In the genomic region with DNA sequence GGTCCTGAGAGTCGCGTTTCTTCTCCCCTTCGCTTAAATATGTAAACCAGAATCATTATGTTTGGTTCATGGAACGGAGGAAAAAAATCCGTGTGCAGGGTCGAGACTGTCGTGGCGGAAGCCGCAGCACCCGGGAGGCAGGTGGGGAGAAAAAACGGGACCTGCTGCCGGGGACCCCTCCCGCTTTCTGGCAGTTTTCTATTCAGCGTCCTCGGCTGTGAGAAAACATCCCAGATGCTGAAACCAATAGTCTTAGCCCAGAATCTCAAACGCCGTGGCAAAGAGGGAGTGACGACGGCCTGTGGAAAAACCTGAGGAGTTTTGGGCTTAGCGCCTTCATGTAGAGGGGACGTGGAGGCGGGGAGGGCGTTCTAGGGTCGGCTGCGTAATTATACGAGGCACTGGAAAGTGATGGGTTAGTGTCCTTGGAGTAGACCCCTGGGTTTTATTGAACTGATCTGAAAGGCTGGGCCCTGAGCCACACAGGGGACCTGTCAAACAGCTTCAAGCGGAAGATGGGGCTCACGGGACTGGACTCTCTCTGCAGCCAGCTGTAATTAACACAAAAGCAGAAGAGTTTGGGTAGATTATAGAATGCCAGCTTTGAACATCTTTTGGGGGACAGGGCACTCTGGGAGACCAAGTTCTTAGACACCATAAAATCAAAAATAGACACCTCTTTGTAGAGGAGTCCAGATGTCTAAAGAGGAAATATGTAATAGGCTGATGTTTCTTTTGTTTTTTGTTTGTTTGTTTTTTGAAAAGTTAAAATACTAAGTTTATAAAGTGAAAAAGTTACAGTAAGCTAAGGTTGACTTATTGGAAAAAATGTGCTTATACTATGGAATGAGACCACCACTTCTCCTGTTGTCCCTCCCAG, we compare ENCODE assay signal across 8 cellular contexts. TPM values are rescaled to one million over a fixed set of nuclear protein-coding genes. Genes with fewer than 3 reads are reported as not detected.
DNase-seq lines count a peak whose midpoint lies in the region; ATAC-seq and TF ChIP-seq lines count a peak whose summit lies in the region.

No MANE protein-coding gene starts in this region.

- CTCF ChIA-PET in HCT116 (lab: Charles Lee), result interaction anchor here (1.0 to 1.6 kb wide), 2 partner anchors 9 to 76 kb away, joined by 4 to 6 read pairs; no protein-coding TSS in a partner anchor

- peaks cover 41% of the 10 kb centered on the region for H3K79me2 ChIP-seq in HCT116 (ENCODE audit: insufficient read depth, low read length)

- H4K20me1 ChIP-seq in HCT116 (ENCODE audit: insufficient read depth), result peaks cover 4% of the 10 kb centered on the region; the same call in 1 of the 2 replicates

- peaks cover 24 to 34% of the 10 kb centered on the region in 2 experiments for H3K4me1 ChIP-seq in HCT116 (ENCODE audit: control insufficient read depth in 1 of 2, insufficient read depth in 2 of 2, low read length in 2 of 2)

- peak; percentile 11 for TF ChIP-seq POLR2A in HCT116 (IDR thresholded peaks at IDR 0.05; ENCODE audit: borderline replicate concordance, extremely low read depth, insufficient read depth, insufficient read length)

- TF ChIP-seq CTCF in C4-2B (conservative IDR thresholded peaks at IDR 0.05) (0 out of 2 replicates have a peak, but pooled peaks have one; percentile 12), HCT116 (IDR thresholded peaks at IDR 0.05 in 2 of 3, conservative IDR thresholded peaks at IDR 0.05 in 1 of 3; ENCODE audit: borderline replicate concordance in 1 of 3, insufficient read depth in 1 of 3, low read depth in 2 of 3, low read length in 2 of 3) (no peak), brain microvascular endothelial cell (IDR thresholded peaks at IDR 0.05; ENCODE audit: low read depth, low read length, missing control alignments) (no peak)

- TF ChIP-seq RAD21 in HCT116 (IDR thresholded peaks at IDR 0.05; ENCODE audit: low read depth), result no peak; the same call in 1 of the 2 replicates

- peak overlapping the region; percentile 68 to 98 for H3K4me3 ChIP-seq in HCT116 (replicated peaks in 1 of 2; ENCODE audit: low read depth in 1 of 2, low read length in 2 of 2)
- peak overlapping the region; percentile 91 for H3K4me3 ChIP-seq in SK-N-MC
- H3K4me3 ChIP-seq in brain microvascular endothelial cell (ENCODE audit: low read depth, low read length), result peak overlapping the region; percentile 84

- BruUV-seq in HCT116 (replicated peaks; lab: Mats Ljungman, UMichigan), result TSS peak; percentile 98

- DNase-seq in HCT116 (ENCODE audit: low read depth, low spot score), result no peak
- no peak for DNase-seq in SK-N-MC (ENCODE audit: low read depth, low spot score)
- DNase-seq in brain microvascular endothelial cell, result no peak
- peak; percentile 12 to 22 (median 13) for DNase-seq in immature natural killer cell
- DNase-seq in stimulated activated CD4-positive, alpha-beta T cell treated with anti-CD3 and anti-CD28 coated beads, Interleukin-15, amount 100 ng/mL, for 24 hours, result peak; percentile 26

- H3K36me3 ChIP-seq in HCT116 (ENCODE audit: control insufficient read depth in 1 of 2, insufficient read depth in 2 of 2, low read length in 2 of 2) (peaks cover 5% of the 10 kb centered on the region in 2 experiments; a peak in 3 of 4 replicates), SK-N-MC (ENCODE audit: insufficient read depth, low read length) (peaks cover 19% of the 10 kb centered on the region), brain microvascular endothelial cell (replicated peaks) (no peaks in the 10 kb centered on the region)

- peak overlapping the region; percentile 89 to 99 (median 98) for H3K27ac Mint-ChIP-seq in immature natural killer cell

- peaks cover 20 to 35% (median 22%) of the 10 kb centered on the region in 3 donors for H3K27me3 Mint-ChIP-seq in immature natural killer cell (ENCODE audit: low read depth in 3 of 3)

- H3K9me2 ChIP-seq in HCT116 (ENCODE audit: insufficient read depth), result no peaks in the 10 kb centered on the region

- peak overlapping the region; percentile 93 to 100 (median 98) for H3K4me3 Mint-ChIP-seq in immature natural killer cell

- peak overlapping the region; percentile 94 for H3K4me2 ChIP-seq in HCT116 (ENCODE audit: low read length)

- no peaks in the 10 kb centered on the region for H3K9me3 ChIP-seq in HCT116 (ENCODE audit: control insufficient read depth in 1 of 2, insufficient read depth in 1 of 2, low read depth in 1 of 2, low read length in 2 of 2)
- no peaks in the 10 kb centered on the region for H3K9me3 ChIP-seq in SK-N-MC (ENCODE audit: low read depth, low read length)

- no peaks in the 10 kb centered on the region for H3K36me3 Mint-ChIP-seq in immature natural killer cell

- peak overlapping the region; percentile 18 for H2AFZ ChIP-seq in HCT116 (ENCODE audit: low read depth, low read length, poor library complexity, severe bottlenecking)

- ATAC-seq in HCT116, result peak; percentile 23
- no peak for ATAC-seq in HG03520 (IDR thresholded peaks at IDR 0.05; ENCODE audit: unreplicated experiment)
- no peak for ATAC-seq in GM21576 (IDR thresholded peaks at IDR 0.05; ENCODE audit: unreplicated experiment)

- RAD21 ChIA-PET in HCT116 (lab: Charles Lee; ENCODE audit: low non-redundant PET in 1 of 2, low total read pairs in 2 of 2, uncharacterized antibody in 2 of 2, unreplicated experiment in 2 of 2), result no interaction called here

- intact Hi-C loops in HCT116 (cut with micrococcal nuclease), result loop anchor here (5.0 kb wide), 2 partner anchors 54 to 439 kb away; partner anchors contain the start of gene ACOXL

- peaks cover 41 to 55% of the 10 kb centered on the region in 2 donors for H3K4me1 Mint-ChIP-seq in immature natural killer cell

- in situ Hi-C loops in brain microvascular endothelial cell (cut with HindIII; ENCODE audit: low pct_ligation_motif_present, low sequenced_read_pairs), result no loop called here

- H3K27me3 ChIP-seq in HCT116 (ENCODE audit: insufficient read depth, low read length), result no peaks in the 10 kb centered on the region
- H3K27me3 ChIP-seq in brain microvascular endothelial cell (replicated peaks), result peaks cover 2% of the 10 kb centered on the region

- H3K9ac ChIP-seq in HCT116 (ENCODE audit: low read length), result peak overlapping the region; percentile 80
- peak overlapping the region; percentile 95 for H3K9ac ChIP-seq in SK-N-MC (ENCODE audit: insufficient read length)

- H3K9me3 Mint-ChIP-seq in immature natural killer cell, result no peaks in the 10 kb centered on the region

- H3K27ac ChIP-seq in C4-2B (peak overlapping the region; percentile 88), HCT116 (ENCODE audit: low read depth, low read length) (peak overlapping the region; percentile 68), SK-N-MC (peak overlapping the region; percentile 86), brain microvascular endothelial cell (peak overlapping the region; percentile 44)

- POLR2A ChIA-PET in HCT116 (lab: Charles Lee), result interaction anchor here (0.8 to 1.0 kb wide), 2 partner anchors 8 to 9 kb away, joined by 3 to 4 read pairs; no protein-coding TSS in a partner anchor

TF ChIP-seq in HCT116, 20 proteins besides CTCF, POLR2A, EP300 and RAD21 (continues in another document):
- TF ChIP-seq EGR1 (IDR thresholded peaks at IDR 0.05; ENCODE audit: low read depth) (no peak), YY1 (IDR thresholded peaks at IDR 0.05; ENCODE audit: extremely low read depth, insufficient replicate concordance, low read depth, low read length) (no peak), EZH2 (IDR thresholded peaks at IDR 0.05) (no peak), REST (IDR thresholded peaks at IDR 0.05; ENCODE audit: low read depth) (no peak), SP1 (IDR thresholded peaks at IDR 0.05; ENCODE audit: low read depth) (no peak), TCF7L2 (IDR thresholded peaks at IDR 0.05; ENCODE audit: borderline replicate concordance, extremely low read depth, insufficient read depth, insufficient read length) (no peak), POLR2AphosphoS5 (IDR thresholded peaks at IDR 0.05; ENCODE audit: low read depth, low read length) (no peak), JUND (IDR thresholded peaks at IDR 0.05) (no peak), FOSL1 (IDR thresholded peaks at IDR 0.05; ENCODE audit: low read depth) (no peak)

RNA-seq across cellular contexts. Expression of gene BUB1, which starts 0.8 kb away (rescaled TPM):
- 80.2 TPM for total RNA-seq in HCT116 (2021; ENCODE audit: unreplicated experiment)
- polyA plus RNA-seq in HCT116 (2012), result 40.2 and 54.6 TPM in 2 replicates
- 1 to 10 TPM in 1 of 3 donors, under 1 TPM in 2; 0.30 to 1.2 (median 0.35) TPM for polyA plus RNA-seq in immature natural killer cell

RNA-seq across cellular contexts. Expression of gene ACOXL, which starts 53.7 kb away (rescaled TPM):
- total RNA-seq in HCT116 (2021; ENCODE audit: unreplicated experiment), result 5.5 TPM
- polyA plus RNA-seq in HCT116 (2012), result 2.1 and 2.9 TPM in 2 replicates
- not detected for polyA plus RNA-seq in immature natural killer cell

Comparison
In these comparisons a context has a peak if more than half of its experiments do, and no peak if none do; other contexts are left out.
1. DNase-seq: peak in immature natural killer cell (3 of 3) and stimulated activated CD4-positive, alpha-beta T cell treated with anti-CD3 and anti-CD28 coated beads, Interleukin-15, amount 100 ng/mL, for 24 hours (single experiment); none in HCT116 (single experiment), SK-N-MC (single experiment) and brain microvascular endothelial cell (single experiment).
2. Peak in every context shown above with its lines, with median percentiles within 50 percentile points of each other: H3K27ac ChIP-seq and H3K4me3 ChIP-seq.